9 cellular contexts compared by ENCODE assay signal in genomic region chr4:791866-792630, GRCh38. TPM values are rescaled to one million over a fixed set of nuclear protein-coding genes. Genes with fewer than 3 reads are reported as not detected.
DNase-seq lines count a peak whose midpoint lies in the region; ATAC-seq and TF ChIP-seq lines count a peak whose summit lies in the region.
"Had no signal": no experiment of that assay in that cellular context is flagged by ENCODE, and none has a peak within 500 bp of the region (broad histone marks: within the 10 kb centered on the region; RNA-seq: fewer than 3 reads in every experiment).

No MANE protein-coding gene starts in this region.

- no peak for TF ChIP-seq CTCF in Calu3 (IDR thresholded peaks at IDR 0.05; ENCODE audit: unreplicated experiment)

- H3K27ac Mint-ChIP-seq in stimulated activated naive CD8-positive, alpha-beta T cell treated with anti-CD3 and anti-CD28 coated beads, Interleukin-15, amount 100 ng/mL, for 72 hours = no peak overlapping the region
- no peak overlapping the region for H3K27ac Mint-ChIP-seq in Calu3 (ENCODE audit: unreplicated experiment)

- H3K27me3 Mint-ChIP-seq in stimulated activated naive CD8-positive, alpha-beta T cell treated with anti-CD3 and anti-CD28 coated beads, Interleukin-15, amount 100 ng/mL, for 72 hours = peaks cover 77% of the 10 kb centered on the region
- H3K27me3 Mint-ChIP-seq in Calu3 (ENCODE audit: unreplicated experiment) = peaks cover 50% of the 10 kb centered on the region

- H3K4me3 ChIP-seq in Jurkat, Clone E6-1 (ENCODE audit: low read length) = peak overlapping the region; percentile 39

- ATAC-seq in stimulated activated naive CD8-positive, alpha-beta T cell treated with anti-CD3 and anti-CD28 coated beads, Interleukin-15, amount 100 ng/mL, for 72 hours = peak; percentile 38
- ATAC-seq in GM21825 (IDR thresholded peaks at IDR 0.05; ENCODE audit: unreplicated experiment) = no peak
- ATAC-seq in GM18867 (IDR thresholded peaks at IDR 0.05; ENCODE audit: unreplicated experiment) = no peak

- CTCF ChIA-PET in Calu3 (lab: Charles Lee) = no interaction called here

- peak overlapping the region; percentile 70 to 73 for H3K4me3 Mint-ChIP-seq in stimulated activated naive CD8-positive, alpha-beta T cell treated with anti-CD3 and anti-CD28 coated beads, Interleukin-15, amount 100 ng/mL, for 72 hours
- no peak overlapping the region for H3K4me3 Mint-ChIP-seq in Calu3 (ENCODE audit: low read depth, unreplicated experiment)

- no peaks in the 10 kb centered on the region for H3K9me3 Mint-ChIP-seq in stimulated activated naive CD8-positive, alpha-beta T cell treated with anti-CD3 and anti-CD28 coated beads, Interleukin-15, amount 100 ng/mL, for 72 hours
- no peaks in the 10 kb centered on the region for H3K9me3 Mint-ChIP-seq in Calu3 (ENCODE audit: low read depth, unreplicated experiment)

- intact Hi-C loops in Calu3 (cut with micrococcal nuclease; ENCODE audit: unreplicated experiment) = no loop called here

- DNase-seq in Jurkat, Clone E6-1 (ENCODE audit: low read depth, low spot score) = no peak
- DNase-seq in activated effector memory CD4-positive, alpha-beta T cell treated with Interleukin-2 at 50 U/mL for 16 hours = peak; percentile 30
- peak; percentile 24 for DNase-seq in iris pigment epithelial cell (ENCODE audit: low read depth)
- DNase-seq in stimulated activated naive CD8-positive, alpha-beta T cell treated with anti-CD3 and anti-CD28 coated beads, Interleukin-15, amount 100 ng/mL, for 72 hours = peak in 1 of 2 donors; percentile 32
- no peak for DNase-seq in Calu3
- DNase-seq in GM19238 (ENCODE audit: insufficient read length, low spot score) = no peak
- DNase-seq: OCI-M1 had no signal

- H3K36me3 Mint-ChIP-seq in Calu3 (ENCODE audit: insufficient read depth, unreplicated experiment) = peaks cover 4% of the 10 kb centered on the region

- peaks cover 39% of the 10 kb centered on the region for H3K4me1 Mint-ChIP-seq in stimulated activated naive CD8-positive, alpha-beta T cell treated with anti-CD3 and anti-CD28 coated beads, Interleukin-15, amount 100 ng/mL, for 72 hours
- no peaks in the 10 kb centered on the region for H3K4me1 Mint-ChIP-seq in Calu3 (ENCODE audit: low read depth, unreplicated experiment)

- BruUV-seq in Calu3 (replicated peaks; lab: Mats Ljungman, UMichigan) = no TSS peak

RNA-seq across cellular contexts. Expression of gene CPLX1, which starts 33.9 kb away (rescaled TPM):
- 0.73 TPM for polyA plus RNA-seq in Jurkat, Clone E6-1 (2012; ENCODE audit: insufficient read depth, insufficient read length)
- total RNA-seq in Calu3 (2022) = 0.42 and 0.93 TPM in 2 replicates

Comparison
In these comparisons a context has a peak if more than half of its experiments do, and no peak if none do; other contexts are left out.
1. DNase-seq: peak in activated effector memory CD4-positive, alpha-beta T cell treated with Interleukin-2 at 50 U/mL for 16 hours (single experiment) and iris pigment epithelial cell (single experiment); none in Jurkat, Clone E6-1 (single experiment), Calu3 (single experiment) and GM19238 (single experiment).